5 cellular contexts compared by ENCODE assay signal in the genomic region with DNA sequence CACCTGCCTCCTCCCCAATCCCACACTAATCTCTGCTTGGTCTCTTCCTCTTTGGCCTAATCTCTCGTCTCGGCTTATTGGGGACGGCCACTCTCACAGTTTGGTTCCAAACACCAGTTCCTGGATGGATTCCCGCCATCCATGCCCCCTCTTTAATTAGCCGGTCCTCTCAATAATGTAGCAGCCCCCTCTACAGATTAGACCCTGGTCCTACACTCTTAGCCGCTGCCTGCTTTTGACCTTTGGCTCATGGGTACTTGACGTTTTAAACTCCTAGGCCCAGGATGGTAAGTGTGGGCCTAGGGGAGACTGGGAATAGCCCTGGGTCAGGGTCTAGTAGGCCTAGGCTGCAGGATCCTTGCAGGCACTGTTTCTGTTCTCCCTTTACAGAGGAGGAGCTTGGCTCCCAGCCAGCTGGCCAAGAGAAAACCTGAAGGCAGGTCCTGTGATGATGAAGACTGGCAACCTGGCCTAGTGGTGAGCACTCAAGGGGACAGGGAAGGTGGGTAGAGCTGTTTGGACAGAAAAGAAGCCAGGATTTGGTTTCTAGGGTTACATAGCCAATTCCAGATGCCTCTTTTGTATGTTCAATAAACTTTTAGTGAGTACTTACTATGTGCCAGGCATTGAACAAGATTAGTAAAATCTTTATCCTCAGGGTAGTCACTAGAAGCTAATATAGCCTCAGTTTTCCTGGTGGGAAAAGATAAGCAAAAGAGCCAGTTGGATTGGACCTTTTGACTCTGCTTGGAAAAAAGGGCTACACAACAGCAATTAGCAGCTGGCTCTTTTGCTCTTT. TPM values are rescaled to one million over a fixed set of nuclear protein-coding genes. Genes with fewer than 3 reads are reported as not detected.
DNase-seq lines count a peak whose midpoint lies in the region; ATAC-seq and TF ChIP-seq lines count a peak whose summit lies in the region.

No MANE protein-coding gene starts in this region.

- DNase-seq in NCI-H2227 treated with DMSO at 0.1 percent for 48 hours (lab: John Stamatoyannopoulos, UW): peak; percentile 10
- DNase-seq in breast epithelium (ENCODE audit: low spot score in 2 of 2): no peak
- DNase-seq in osteoblast (ENCODE audit: insufficient read length, low spot score, missing footprints): peak; percentile 57
- DNase-seq in superior temporal gyrus (ENCODE audit: extremely low spot score): no peak

- H3K27me3 ChIP-seq in breast epithelium (no peaks in the 10 kb centered on the region), osteoblast (ENCODE audit: insufficient read depth, low read length) (no peaks in the 10 kb centered on the region)

- H3K4me3 ChIP-seq in breast epithelium (peak overlapping the region; percentile 47 to 75 (median 58)), osteoblast (ENCODE audit: insufficient read depth, low read length) (peak overlapping the region; percentile 90)

- ATAC-seq in GM21723 (IDR thresholded peaks at IDR 0.05; ENCODE audit: unreplicated experiment): peak; percentile 22

- intact Hi-C loops in breast epithelium (cut with DNase I; ENCODE audit: low total_unique reads): no loop called here

- peaks cover 16% of the 10 kb centered on the region for H3K79me2 ChIP-seq in osteoblast (ENCODE audit: insufficient read depth, low read length)

- H3K4me1 ChIP-seq in breast epithelium (peaks cover 0 to 5% of the 10 kb centered on the region in 2 donors), osteoblast (ENCODE audit: insufficient read depth, low read length) (peaks cover 16% of the 10 kb centered on the region)

- no peak for TF ChIP-seq POLR2A in breast epithelium (IDR thresholded peaks at IDR 0.05)

- H2AFZ ChIP-seq in osteoblast (ENCODE audit: low read length): peak overlapping the region; percentile 97

- no peaks in the 10 kb centered on the region for H4K20me1 ChIP-seq in osteoblast (ENCODE audit: insufficient read depth, low read length)

- TF ChIP-seq CTCF in breast epithelium (IDR thresholded peaks at IDR 0.05): no peak
- no peak for TF ChIP-seq CTCF in osteoblast (IDR thresholded peaks at IDR 0.05; ENCODE audit: extremely low read depth, low read depth, low read length)

- H3K27ac ChIP-seq in breast epithelium (no peak overlapping the region), osteoblast (ENCODE audit: low read depth, low read length) (no peak overlapping the region)

- H3K36me3 ChIP-seq in breast epithelium: no peaks in the 10 kb centered on the region
- no peaks in the 10 kb centered on the region for H3K36me3 ChIP-seq in osteoblast (ENCODE audit: insufficient read depth, low read length)

- H3K9me3 ChIP-seq in breast epithelium: no peaks in the 10 kb centered on the region
- H3K9me3 ChIP-seq in osteoblast (ENCODE audit: low read depth, low read length): no peaks in the 10 kb centered on the region

- H3K4me2 ChIP-seq in osteoblast (ENCODE audit: insufficient read depth, low read length): peak overlapping the region; percentile 89

RNA-seq across cellular contexts. Expression of gene RAD54L, which starts 0.8 kb away (rescaled TPM):
- total RNA-seq in breast epithelium (1 to 10 TPM in 2 of 3 donors, not detected in 1; 1.8 to 4.9 TPM), osteoblast (0.59 and 1.4 TPM in 2 replicates)

RNA-seq across cellular contexts. Expression of gene LURAP1, which starts 45.2 kb away (rescaled TPM):
- total RNA-seq in breast epithelium (1 to 10 TPM; 2.7 to 5.9 (median 4.2) TPM), osteoblast (4.1 and 4.3 TPM in 2 replicates)

RNA-seq across cellular contexts. Expression of gene POMGNT1, which starts 50.1 kb away (rescaled TPM):
- total RNA-seq in breast epithelium (10 to 100 TPM; 37.6 to 47.4 (median 42.3) TPM), osteoblast (43.9 and 45.6 TPM in 2 replicates)

RNA-seq across cellular contexts. Expression of gene LRRC41, which starts 55.1 kb away (rescaled TPM):
- 10 to 100 TPM; 60.0 to 85.5 (median 69.2) TPM for total RNA-seq in breast epithelium
- total RNA-seq in osteoblast: 103 and 104 TPM in 2 replicates

RNA-seq across cellular contexts. Expression of gene UQCRH, which starts 55.2 kb away (rescaled TPM):
- total RNA-seq in breast epithelium: 100 to 1,000 TPM; 300 to 334 (median 301) TPM
- 197 and 202 TPM in 2 replicates for total RNA-seq in osteoblast

Comparison
In these comparisons a context has a peak if more than half of its experiments do, and no peak if none do; other contexts are left out.
1. DNase-seq: peak in NCI-H2227 treated with DMSO at 0.1 percent for 48 hours (single experiment) and osteoblast (single experiment); none in breast epithelium (0 of 2) and superior temporal gyrus (single experiment).